Comparison of ENCODE assay signal across 22 cellular contexts in genomic region chr14:94291159-94291905, GRCh38. TPM values are rescaled to one million over a fixed set of nuclear protein-coding genes. Genes with fewer than 3 reads are reported as not detected.
A peak's percentile ranks its signal among the peaks of the same experiment; 100 is the strongest.
DNase-seq lines count a peak whose midpoint lies in the region; ATAC-seq and TF ChIP-seq lines count a peak whose summit lies in the region.
"Had no signal": no experiment of that assay in that cellular context is flagged by ENCODE, and none has a peak within 500 bp of the region (broad histone marks: within the 10 kb centered on the region; RNA-seq: fewer than 3 reads in every experiment).

No MANE protein-coding gene starts in this region.

- TF ChIP-seq POLR2A in right lobe of liver (IDR thresholded peaks at IDR 0.05) = no peak

- CTCF ChIA-PET in PC-9 (lab: Charles Lee) = no interaction called here

- no peak overlapping the region for H3K4me2 ChIP-seq in PC-9
- H3K4me2 ChIP-seq: BLaER1 had no signal

- no peaks in the 10 kb centered on the region for H3K4me1 Mint-ChIP-seq in natural killer cell
- H3K4me1 Mint-ChIP-seq: B cell; CD4-positive, CD25-positive, alpha-beta regulatory T cell had no signal

- no peaks in the 10 kb centered on the region for H3K9me2 ChIP-seq in PC-9 (ENCODE audit: insufficient read depth)

- H2AFZ ChIP-seq in PC-9 = no peak overlapping the region

- H3K9me3 ChIP-seq in right atrium auricular region (no peaks in the 10 kb centered on the region), right lobe of liver (no peaks in the 10 kb centered on the region), PC-9 (ENCODE audit: insufficient read depth, low read depth) (no peaks in the 10 kb centered on the region)
- H3K9me3 ChIP-seq: BLaER1, Caco-2 had no signal

- no peak overlapping the region for H3K27ac Mint-ChIP-seq in natural killer cell
- H3K27ac Mint-ChIP-seq: B cell; CD4-positive, CD25-positive, alpha-beta regulatory T cell; CD8-positive, alpha-beta T cell had no signal

- H3K27ac ChIP-seq in right atrium auricular region (no peak overlapping the region), right lobe of liver (peak overlapping the region; percentile 94 to 99 (median 99)), PC-9 (no peak overlapping the region)
- H3K27ac ChIP-seq: 22Rv1, BLaER1, C4-2B had no signal

- BruUV-seq in PC-9 (replicated peaks; lab: Mats Ljungman, UMichigan) = no TSS peak

- H3K4me3 ChIP-seq in right atrium auricular region = no peak overlapping the region
- peak overlapping the region; percentile 55 to 74 (median 70) for H3K4me3 ChIP-seq in right lobe of liver
- H3K4me3 ChIP-seq in PC-9 = no peak overlapping the region
- H3K4me3 ChIP-seq: BLaER1, GM12878 had no signal

- peaks cover 7 to 10% of the 10 kb centered on the region in 2 donors for H3K27me3 Mint-ChIP-seq in natural killer cell (ENCODE audit: low read depth in 2 of 2)

- H3K9me3 Mint-ChIP-seq in natural killer cell = no peaks in the 10 kb centered on the region

- H3K36me3 ChIP-seq in right atrium auricular region = no peaks in the 10 kb centered on the region
- H3K36me3 ChIP-seq in right lobe of liver = peaks cover 0 to 26% (median 6%) of the 10 kb centered on the region in 4 donors
- H3K36me3 ChIP-seq in PC-9 (ENCODE audit: low read depth) = no peaks in the 10 kb centered on the region
- H3K36me3 ChIP-seq: BLaER1 had no signal

- no peaks in the 10 kb centered on the region for H3K4me1 ChIP-seq in right atrium auricular region
- peaks cover 0 to 61% (median 9%) of the 10 kb centered on the region in 4 donors for H3K4me1 ChIP-seq in right lobe of liver
- H3K4me1 ChIP-seq in PC-9 (replicated peaks; ENCODE audit: insufficient read depth) = no peaks in the 10 kb centered on the region
- H3K4me1 ChIP-seq: BLaER1 had no signal

- H3K79me2 ChIP-seq in PC-9 (ENCODE audit: low read depth) = no peaks in the 10 kb centered on the region

- POLR2A ChIA-PET in PC-9 (lab: Charles Lee; ENCODE audit: unreplicated experiment) = no interaction called here

- no peak overlapping the region for H3K4me3 Mint-ChIP-seq in natural killer cell
- H3K4me3 Mint-ChIP-seq: B cell; CD4-positive, CD25-positive, alpha-beta regulatory T cell; CD8-positive, alpha-beta T cell had no signal

- H3F3A ChIP-seq in PC-9 (ENCODE audit: insufficient read depth, low read depth) = no peaks in the 10 kb centered on the region

- TF ChIP-seq CTCF in right atrium auricular region (IDR thresholded peaks at IDR 0.05) (no peak), right lobe of liver (IDR thresholded peaks at IDR 0.05) (no peak), PC-9 (conservative IDR thresholded peaks at IDR 0.05) (no peak), natural killer cell (IDR thresholded peaks at IDR 0.05) (no peak)

- WGBS in right lobe of liver (ENCODE audit: insufficient coverage, low coverage, low lambda C conversion rate, missing lambda C conversion rate) = 14% methylated on average over 7 of the region's 13 CpGs

- no peak for ATAC-seq in left cardiac atrium
- peak; percentile 0 for ATAC-seq in left lobe of liver
- no peak for ATAC-seq in right lobe of liver
- ATAC-seq in HG03457 (IDR thresholded peaks at IDR 0.05; ENCODE audit: unreplicated experiment) = no peak
- no peak for ATAC-seq in natural killer cell
- ATAC-seq: CD8-positive, alpha-beta T cell; GM12878 had no signal

- H4K20me1 ChIP-seq in PC-9 (ENCODE audit: insufficient read depth) = no peaks in the 10 kb centered on the region
- H4K20me1 ChIP-seq: BLaER1 had no signal

- no peaks in the 10 kb centered on the region for H3K36me3 Mint-ChIP-seq in natural killer cell
- H3K36me3 Mint-ChIP-seq: CD4-positive, CD25-positive, alpha-beta regulatory T cell; CD8-positive, alpha-beta T cell had no signal

- H3K27me3 ChIP-seq in right atrium auricular region (no peaks in the 10 kb centered on the region), right lobe of liver (no peaks in the 10 kb centered on the region), PC-9 (ENCODE audit: insufficient read depth, low read depth) (peaks cover 38% of the 10 kb centered on the region)
- H3K27me3 ChIP-seq: BLaER1 had no signal

- peak; percentile 47 for DNase-seq in right atrium auricular region (ENCODE audit: low spot score)
- no peak for DNase-seq in left cardiac atrium
- DNase-seq in left lobe of liver (ENCODE audit: low spot score) = no peak
- DNase-seq in right lobe of liver = no peak
- no peak for DNase-seq in PC-9
- no peak for DNase-seq in natural killer cell
- DNase-seq in NCI-H146 (lab: John Stamatoyannopoulos, UW) = no peak
- DNase-seq: Caco-2; CD4-positive, CD25-positive, alpha-beta regulatory T cell; CD8-positive, alpha-beta T cell; DMS153; DND-41; GDM1; GOT3; H7; HCEC 1CT had no signal

- intact Hi-C loops in left cardiac atrium (cut with DNase I) (no loop called here), right lobe of liver (cut with DNase I) (loop anchor here in 1 of 2 donors (10.0 kb wide), 1 partner anchor 83 kb away; no protein-coding TSS in a partner anchor), PC-9 (cut with micrococcal nuclease; ENCODE audit: unreplicated experiment) (no loop called here), natural killer cell (cut with micrococcal nuclease) (no loop called here)

RNA-seq across cellular contexts. Expression of gene SERPINA10, which starts 1.7 kb away (rescaled TPM):
- total RNA-seq in right atrium auricular region = not detected
- total RNA-seq in left cardiac atrium = not detected
- 200 TPM for total RNA-seq in left lobe of liver
- total RNA-seq in right lobe of liver = 100 to 1,000 TPM; 114 to 400 (median 239) TPM
- total RNA-seq in PC-9 (2021) = not detected in 2 replicates
- total RNA-seq in natural killer cell = not detected
- total RNA-seq: B cell; CD4-positive, CD25-positive, alpha-beta regulatory T cell; CD8-positive, alpha-beta T cell; GM12878; H7 had no signal

RNA-seq across cellular contexts. Expression of gene SERPINA6, which starts 31.8 kb away (rescaled TPM):
- total RNA-seq in right atrium auricular region = not detected
- total RNA-seq in left cardiac atrium = not detected
- 155 TPM for total RNA-seq in left lobe of liver
- total RNA-seq in right lobe of liver = 100 to 1,000 TPM; 185 to 407 (median 236) TPM
- not detected in 2 replicates for total RNA-seq in PC-9 (2021)
- not detected for total RNA-seq in natural killer cell
- total RNA-seq: B cell; CD4-positive, CD25-positive, alpha-beta regulatory T cell; CD8-positive, alpha-beta T cell; H7 had no signal

Comparison
In these comparisons a context has a peak if more than half of its experiments do, and no peak if none do; other contexts are left out.
1. H3K27ac ChIP-seq: peak in right lobe of liver (3 of 3); none in right atrium auricular region (0 of 2) and PC-9 (single experiment).
2. H3K4me3 ChIP-seq: peak in right lobe of liver (3 of 3); none in right atrium auricular region (0 of 2) and PC-9 (single experiment).
3. RNA of gene SERPINA10, which starts 1.7 kb away (total RNA-seq): 114 to 400 TPM in right lobe of liver and 200 TPM in left lobe of liver (single experiment); not detected in PC-9, not detected in right atrium auricular region, not detected in left cardiac atrium and not detected in natural killer cell; every median in the first group is over 100 times any median in the second.
4. RNA of gene SERPINA6, which starts 31.8 kb away (total RNA-seq): 185 to 407 TPM in right lobe of liver and 155 TPM in left lobe of liver (single experiment); not detected in right atrium auricular region, not detected in left cardiac atrium, not detected in PC-9 and not detected in natural killer cell; every median in the first group is over 100 times any median in the second.